ENCODE assay signal across 9 cellular contexts in the genomic region with DNA sequence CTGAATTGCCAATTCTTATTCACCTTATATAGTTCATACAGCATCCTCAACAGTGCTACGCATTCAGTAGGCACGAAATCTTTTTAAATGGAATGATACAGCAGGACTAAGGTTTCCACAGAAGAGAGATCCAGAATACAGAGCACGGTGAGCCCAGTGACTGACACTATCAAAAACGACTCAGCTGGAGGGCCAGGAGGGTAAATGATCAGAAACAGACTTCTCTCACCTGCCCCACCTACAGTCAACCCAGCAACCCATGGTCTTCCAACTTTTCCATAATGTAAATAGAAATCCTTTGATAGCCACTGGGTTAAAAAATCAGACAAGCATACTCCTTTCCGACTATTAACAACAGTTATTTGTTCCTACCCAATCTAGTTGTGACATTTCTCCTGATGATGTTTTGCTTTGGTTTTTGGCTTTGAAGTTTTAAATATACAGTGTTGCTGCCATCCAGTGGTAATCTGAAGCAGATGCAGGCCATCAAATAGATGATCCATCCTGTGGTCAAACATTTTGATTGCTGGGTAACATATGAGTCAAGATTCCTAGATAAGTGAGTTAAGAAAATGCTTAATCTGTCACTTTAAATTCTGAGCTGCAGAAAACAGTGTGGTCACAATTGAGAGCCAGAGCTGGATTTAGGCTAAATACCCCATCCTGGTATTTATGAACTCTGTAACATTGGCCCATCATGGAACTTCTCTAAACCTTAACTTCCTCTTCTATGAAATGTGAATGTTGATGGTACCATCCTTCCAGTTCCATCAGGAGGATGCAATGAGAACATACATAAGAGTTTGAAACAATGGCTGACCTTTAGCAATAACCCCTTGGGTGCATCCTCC. TPM values are rescaled to one million over a fixed set of nuclear protein-coding genes. Genes with fewer than 3 reads are reported as not detected.
DNase-seq lines count a peak whose midpoint lies in the region; ATAC-seq and TF ChIP-seq lines count a peak whose summit lies in the region.
"Had no signal": no experiment of that assay in that cellular context is flagged by ENCODE, and none has a peak within 500 bp of the region (broad histone marks: within the 10 kb centered on the region; RNA-seq: fewer than 3 reads in every experiment).

No MANE protein-coding gene starts in this region.

- TF ChIP-seq CTCF in WERI-Rb-1 (IDR thresholded peaks at IDR 0.05; ENCODE audit: low read depth, low read length) (peak; percentile 58), spleen (IDR thresholded peaks at IDR 0.05 in 8 of 11, conservative IDR thresholded peaks at IDR 0.05 in 3 of 11) (peak; percentile 46 to 84 (median 70))

- H3K36me3 ChIP-seq in WERI-Rb-1: no peaks in the 10 kb centered on the region
- no peaks in the 10 kb centered on the region for H3K36me3 ChIP-seq in spleen

- no peak overlapping the region for H3K4me3 ChIP-seq in WERI-Rb-1 (ENCODE audit: low read depth, low read length)
- H3K4me3 ChIP-seq in spleen: no peak overlapping the region

- TF ChIP-seq POLR2A in spleen (IDR thresholded peaks at IDR 0.05): no peak

- no peak overlapping the region for H3K27ac ChIP-seq in WERI-Rb-1
- H3K27ac ChIP-seq in spleen: no peak overlapping the region

- no peak for DNase-seq in activated CD4-positive, CD25-positive, alpha-beta regulatory T cell (lab: John Stamatoyannopoulos, UW)
- peak; percentile 23 for DNase-seq in NCI-H2029 treated with DMSO at 0.1 percent for 48 hours (lab: John Stamatoyannopoulos, UW)
- no peak for DNase-seq in WERI-Rb-1
- DNase-seq in Right ventricle myocardium superior: no peak
- no peak for DNase-seq in spleen
- no peak for DNase-seq in activated naive CD4-positive, alpha-beta T cell treated with Interleukin-2 at 50 U/mL for 16 hours
- DNase-seq: activated naive CD8-positive, alpha-beta T cell treated with anti-CD3 and anti-CD28 coated beads, Interleukin-2, amount 10 ng/mL, durations not matched to agents 7 days and 5 days had no signal

- H3K9me3 ChIP-seq in WERI-Rb-1 (ENCODE audit: severe bottlenecking) (no peaks in the 10 kb centered on the region), spleen (no peaks in the 10 kb centered on the region)

- H3K27me3 ChIP-seq in WERI-Rb-1 (ENCODE audit: insufficient read depth, low read depth, severe bottlenecking) (no peaks in the 10 kb centered on the region), spleen (replicated peaks in 1 of 7) (no peaks in the 10 kb centered on the region)

- ATAC-seq in activated CD4-positive, CD25-positive, alpha-beta regulatory T cell treated with anti-CD3 and anti-CD28 coated beads, Interleukin-2, amount 50 U/mL, for 24 hours: peak; percentile 60 to 71
- peak; percentile 55 for ATAC-seq in HG02678 (IDR thresholded peaks at IDR 0.05; ENCODE audit: unreplicated experiment)
- ATAC-seq in Right ventricle myocardium superior (ENCODE audit: poor library complexity): peak; percentile 51

- intact Hi-C loops in Right ventricle myocardium superior (cut with DNase I) (loop anchor here (1.0 to 10.0 kb wide), 2 partner anchors 102 to 1112 kb away; no protein-coding TSS in a partner anchor), spleen (cut with DNase I; ENCODE audit: low total_unique reads) (loop anchor here (10.0 kb wide), 1 partner anchor 1112 kb away; no protein-coding TSS in a partner anchor)

- WGBS in spleen, 5 donors: 48 to 57% (median 50%) methylated on average over 5 of the region's 5 CpGs

- peaks cover 0 to 4% (median 0%) of the 10 kb centered on the region in 6 donors for H3K4me1 ChIP-seq in spleen

RNA-seq across cellular contexts. Expression of a gene that starts 42.0 kb away (rescaled TPM):
- total RNA-seq in Right ventricle myocardium superior (not detected), spleen (not detected)
- not detected for polyA plus RNA-seq in spleen
- total RNA-seq: activated naive CD8-positive, alpha-beta T cell treated with anti-CD3 and anti-CD28 coated beads, Interleukin-2, amount 10 ng/mL, durations not matched to agents 7 days and 5 days had no signal
